ENCODE assay signal across 13 cellular contexts in the genomic region with DNA sequence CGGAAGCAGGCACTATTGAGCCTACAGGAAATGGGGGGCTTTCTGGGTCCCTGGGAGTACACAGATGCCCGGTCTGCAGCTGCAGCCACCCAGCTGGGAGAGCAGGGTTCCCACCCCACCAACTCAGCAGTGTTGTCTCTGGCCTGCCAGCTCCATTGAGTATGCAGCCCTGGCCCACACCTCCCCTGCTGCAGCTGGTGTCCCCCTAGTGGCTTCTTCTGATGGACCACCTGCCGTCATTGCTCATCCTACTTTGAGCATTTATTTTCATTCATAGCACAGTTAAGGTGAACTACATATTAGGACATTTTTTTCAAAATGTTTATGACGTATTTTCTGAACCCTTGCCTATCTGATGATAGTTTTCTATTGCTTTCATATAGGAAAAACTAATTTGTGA.
DNase-seq lines count a peak whose midpoint lies in the region; ATAC-seq, FAIRE-seq and TF ChIP-seq lines count a peak whose summit lies in the region.
"Had no signal": no experiment of that assay in that cellular context is flagged by ENCODE, and none has a peak within 500 bp of the region (broad histone marks: within the 10 kb centered on the region; RNA-seq: fewer than 3 reads in every experiment).

No MANE protein-coding gene starts in this region.

- CTCF ChIA-PET in HEK293T (lab: Yijun Ruan, JAX), result no interaction called here

- no peak overlapping the region for H3K4me3 ChIP-seq in SJCRH30
- H3K4me3 ChIP-seq: gastroesophageal sphincter, skin epidermis had no signal

- H3K27ac ChIP-seq in SJCRH30, result no peak overlapping the region
- H3K27ac ChIP-seq: gastroesophageal sphincter, skin epidermis had no signal

- H3K36me3 ChIP-seq in SJCRH30, result no peaks in the 10 kb centered on the region
- H3K36me3 ChIP-seq: gastroesophageal sphincter had no signal

- no peak for FAIRE-seq in D721Med (lab: Jason Lieb, UNC)

- no peaks in the 10 kb centered on the region for H3K4me1 ChIP-seq in SJCRH30
- H3K4me1 ChIP-seq: gastroesophageal sphincter had no signal

- POLR2A ChIA-PET in HEK293T (lab: Yijun Ruan, JAX), result no interaction called here

- H3K9me3 ChIP-seq in SJCRH30 (replicated peaks), result no peaks in the 10 kb centered on the region
- H3K9me3 ChIP-seq: gastroesophageal sphincter had no signal

- DNase-seq in D721Med (ENCODE audit: insufficient read length, low spot score) (no peak), HEK293T (ENCODE audit: extremely low spot score) (peak; percentile 8), SJCRH30 (peak; percentile 68 to 75), islet precursor cell (peak; percentile 68), superior temporal gyrus (ENCODE audit: extremely low spot score) (no peak)
- no peak for DNase-seq in effector CD4-positive, alpha-beta T cell
- DNase-seq: midbrain, NCI-H187, T-helper 1 cell had no signal

- TF ChIP-seq CTCF in D721Med (IDR thresholded peaks at IDR 0.05; ENCODE audit: insufficient read depth, missing control alignments), result peak; percentile 34

- no peaks in the 10 kb centered on the region for H3K27me3 ChIP-seq in SJCRH30
- H3K27me3 ChIP-seq: gastroesophageal sphincter had no signal

- ATAC-seq in GM19467 (IDR thresholded peaks at IDR 0.05; ENCODE audit: unreplicated experiment), result no peak
- ATAC-seq in HG02973 (IDR thresholded peaks at IDR 0.05; ENCODE audit: unreplicated experiment), result no peak
- ATAC-seq: gastroesophageal sphincter had no signal

TF ChIP-seq in HEK293T, 16 proteins besides CTCF, POLR2A, EP300 and RAD21:
- no peak for TF ChIP-seq SUZ12 (IDR thresholded peaks at IDR 0.05)
- no peak for TF ChIP-seq ZNF384 (IDR thresholded peaks at IDR 0.05)
- no peak for TF ChIP-seq ARNT (IDR thresholded peaks at IDR 0.05)
- no peak for TF ChIP-seq LEF1 (IDR thresholded peaks at IDR 0.05; ENCODE audit: borderline replicate concordance)
- TF ChIP-seq L3MBTL2 (conservative IDR thresholded peaks at IDR 0.05), result no peak
- no peak for TF ChIP-seq CTBP1 (IDR thresholded peaks at IDR 0.05; ENCODE audit: borderline replicate concordance)
- no peak for TF ChIP-seq HDGF (IDR thresholded peaks at IDR 0.05; ENCODE audit: borderline replicate concordance)
- TF ChIP-seq BHLHE40 (IDR thresholded peaks at IDR 0.05; ENCODE audit: borderline replicate concordance), result no peak
- no peak for TF ChIP-seq FOXK2 (IDR thresholded peaks at IDR 0.05)
- TF ChIP-seq ELF4 (IDR thresholded peaks at IDR 0.05), result no peak
- TF ChIP-seq FOXM1 (IDR thresholded peaks at IDR 0.05; ENCODE audit: borderline replicate concordance), result no peak
- TF ChIP-seq NFRKB (IDR thresholded peaks at IDR 0.05), result no peak
- no peak for TF ChIP-seq FOXA1 (IDR thresholded peaks at IDR 0.05)
- TF ChIP-seq SP1 (IDR thresholded peaks at IDR 0.05), result no peak
- no peak for TF ChIP-seq PKNOX1 (IDR thresholded peaks at IDR 0.05)
- no peak for TF ChIP-seq TARDBP (IDR thresholded peaks at IDR 0.05)

Comparison
In these comparisons a context has a peak if more than half of its experiments do, and no peak if none do; other contexts are left out.
1. DNase-seq: peak in HEK293T (single experiment), SJCRH30 (2 of 2) and islet precursor cell (single experiment); none in D721Med (single experiment), effector CD4-positive, alpha-beta T cell (single experiment) and superior temporal gyrus (single experiment).